11 cellular contexts compared by ENCODE assay signal in the genomic region with DNA sequence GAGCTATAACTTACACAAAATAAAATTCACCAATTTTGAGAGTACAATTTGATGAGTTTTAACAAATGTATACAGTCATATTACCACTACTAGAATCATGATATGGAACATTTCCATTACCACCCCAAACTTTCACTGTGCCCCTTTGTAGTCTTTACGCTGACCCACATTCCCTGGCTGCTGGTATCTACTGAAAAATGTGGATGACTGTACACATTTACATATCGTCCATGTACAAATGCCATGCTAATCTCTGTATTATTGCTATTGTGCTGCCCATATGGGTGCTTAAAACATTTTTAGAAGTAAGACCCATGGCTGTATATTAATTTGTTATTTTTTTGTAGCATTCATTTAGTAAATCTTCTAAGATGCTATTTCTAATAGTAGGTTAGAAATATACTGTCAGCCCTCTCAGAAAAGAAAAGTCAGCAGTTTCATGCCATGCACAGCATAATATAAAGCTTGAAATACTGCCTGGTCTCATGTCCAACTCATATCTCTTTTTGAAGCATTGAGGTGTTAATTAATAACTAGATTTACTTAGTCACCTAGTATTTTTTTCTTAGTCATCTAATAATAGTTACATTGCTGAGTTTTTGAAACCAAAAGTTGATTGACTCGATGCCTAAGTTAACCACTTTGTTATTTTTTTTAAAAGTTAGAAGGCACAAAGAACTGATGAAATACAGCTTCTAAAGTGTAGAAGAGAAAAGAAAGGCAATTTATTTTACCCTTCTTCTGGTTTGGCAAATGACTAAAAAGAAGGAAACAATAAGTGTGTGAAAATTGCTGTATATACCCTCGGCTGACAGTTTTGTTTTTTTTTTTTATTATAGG.
DNase-seq lines count a peak whose midpoint lies in the region; ATAC-seq and TF ChIP-seq lines count a peak whose summit lies in the region.
"Had no signal": no experiment of that assay in that cellular context is flagged by ENCODE, and none has a peak within 500 bp of the region (broad histone marks: within the 10 kb centered on the region; RNA-seq: fewer than 3 reads in every experiment).

No MANE protein-coding gene starts in this region.

- ATAC-seq in GM19328 (IDR thresholded peaks at IDR 0.05; ENCODE audit: unreplicated experiment) (peak; percentile 64), HG02840 (IDR thresholded peaks at IDR 0.05; ENCODE audit: low FRiP score, unreplicated experiment) (peak; percentile 82), HG03575 (IDR thresholded peaks at IDR 0.05; ENCODE audit: extremely low read depth, insufficient number of reproducible peaks, low FRiP score, unreplicated experiment) (peak; percentile 32), left lung (no peak)
- ATAC-seq: mucosa of descending colon had no signal

- WGBS in esophagus squamous epithelium, 2 donors, result 59 to 65% methylated on average over 4 of the region's 4 CpGs

- H3K36me3 ChIP-seq in esophagus squamous epithelium, result no peaks in the 10 kb centered on the region
- H3K36me3 ChIP-seq in left lung, result no peaks in the 10 kb centered on the region

- H3K9me3 ChIP-seq in esophagus squamous epithelium (no peaks in the 10 kb centered on the region), left lung (no peaks in the 10 kb centered on the region)
- H3K9me3 ChIP-seq: mucosa of descending colon had no signal

- TF ChIP-seq POLR2A in esophagus squamous epithelium (IDR thresholded peaks at IDR 0.05) (no peak), erythroblast (IDR thresholded peaks at IDR 0.05; ENCODE audit: low read length) (no peak)

- H3K4me1 ChIP-seq in esophagus squamous epithelium (no peaks in the 10 kb centered on the region), left lung (no peaks in the 10 kb centered on the region)

- TF ChIP-seq CTCF in esophagus squamous epithelium (IDR thresholded peaks at IDR 0.05), result no peak
- TF ChIP-seq CTCF in left lung (IDR thresholded peaks at IDR 0.05), result no peak

- peak; percentile 21 for DNase-seq in Caki2 (ENCODE audit: low read depth)
- DNase-seq in esophagus squamous epithelium (lab: John Stamatoyannopoulos, UW), result no peak
- DNase-seq in erythroblast (lab: John Stamatoyannopoulos, UW), result no peak
- DNase-seq in cerebellum (ENCODE audit: low spot score), result no peak
- DNase-seq in left lung, result no peak
- DNase-seq: activated T-cell treated with anti-CD3 and anti-CD28 coated beads, Interleukin-2, amount 50 U/mL, for 1 hour; central memory CD4-positive, alpha-beta T cell; mucosa of descending colon had no signal

- in situ Hi-C loops in Caki2 (cut with HindIII; ENCODE audit: low pct_unique_long_range_greater_than_20kb, low sequenced_read_pairs), result no loop called here

- H3K4me3 ChIP-seq in esophagus squamous epithelium, result no peak overlapping the region
- no peak overlapping the region for H3K4me3 ChIP-seq in left lung
- H3K4me3 ChIP-seq: mucosa of descending colon had no signal

- intact Hi-C loops in esophagus squamous epithelium (cut with DNase I), result no loop called here
- intact Hi-C loops in left lung (cut with DNase I), result no loop called here

- H3K27me3 ChIP-seq in esophagus squamous epithelium (no peaks in the 10 kb centered on the region), left lung (no peaks in the 10 kb centered on the region)

- H3K27ac ChIP-seq in esophagus squamous epithelium (no peak overlapping the region), left lung (no peak overlapping the region)
